Comparison of ENCODE assay signal across 1 cellular context in the genomic region with DNA sequence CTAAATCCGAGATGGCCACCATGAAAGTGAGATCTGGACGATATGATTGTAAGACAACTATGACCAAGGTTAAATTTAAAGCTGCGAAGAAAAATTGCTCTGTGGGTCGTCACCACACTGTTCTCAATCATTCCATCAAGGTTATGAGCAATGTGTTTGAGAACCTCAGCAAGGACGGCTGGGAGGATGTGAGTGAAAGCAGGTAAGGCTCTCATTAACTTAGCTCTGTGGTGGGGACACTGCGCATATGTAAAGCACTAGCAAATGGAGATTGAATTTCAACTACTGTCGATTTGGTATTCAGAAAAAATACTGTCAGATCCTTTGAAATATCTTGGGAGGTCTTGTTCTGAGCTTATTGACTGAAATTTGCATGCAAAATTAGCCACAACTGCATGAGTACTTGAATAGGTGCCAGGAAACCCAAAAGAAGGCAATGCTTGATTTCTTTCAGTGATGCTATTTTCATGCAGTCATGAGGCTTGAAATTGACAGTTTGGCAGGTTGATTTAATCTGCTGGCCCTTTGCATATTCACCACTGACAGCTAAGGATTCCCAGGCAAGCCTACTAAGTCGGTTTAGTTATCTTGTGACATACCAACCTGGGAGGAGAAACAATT.
A peak's percentile ranks its signal among the peaks of the same experiment; 100 is the strongest.
TF ChIP-seq lines count a peak whose summit lies in the region.

No MANE protein-coding gene starts in this region.

TF ChIP-seq in GM23338, 12 proteins besides CTCF, POLR2A, EP300 and RAD21 (continued from another document):
- TF ChIP-seq, protein P1, sequence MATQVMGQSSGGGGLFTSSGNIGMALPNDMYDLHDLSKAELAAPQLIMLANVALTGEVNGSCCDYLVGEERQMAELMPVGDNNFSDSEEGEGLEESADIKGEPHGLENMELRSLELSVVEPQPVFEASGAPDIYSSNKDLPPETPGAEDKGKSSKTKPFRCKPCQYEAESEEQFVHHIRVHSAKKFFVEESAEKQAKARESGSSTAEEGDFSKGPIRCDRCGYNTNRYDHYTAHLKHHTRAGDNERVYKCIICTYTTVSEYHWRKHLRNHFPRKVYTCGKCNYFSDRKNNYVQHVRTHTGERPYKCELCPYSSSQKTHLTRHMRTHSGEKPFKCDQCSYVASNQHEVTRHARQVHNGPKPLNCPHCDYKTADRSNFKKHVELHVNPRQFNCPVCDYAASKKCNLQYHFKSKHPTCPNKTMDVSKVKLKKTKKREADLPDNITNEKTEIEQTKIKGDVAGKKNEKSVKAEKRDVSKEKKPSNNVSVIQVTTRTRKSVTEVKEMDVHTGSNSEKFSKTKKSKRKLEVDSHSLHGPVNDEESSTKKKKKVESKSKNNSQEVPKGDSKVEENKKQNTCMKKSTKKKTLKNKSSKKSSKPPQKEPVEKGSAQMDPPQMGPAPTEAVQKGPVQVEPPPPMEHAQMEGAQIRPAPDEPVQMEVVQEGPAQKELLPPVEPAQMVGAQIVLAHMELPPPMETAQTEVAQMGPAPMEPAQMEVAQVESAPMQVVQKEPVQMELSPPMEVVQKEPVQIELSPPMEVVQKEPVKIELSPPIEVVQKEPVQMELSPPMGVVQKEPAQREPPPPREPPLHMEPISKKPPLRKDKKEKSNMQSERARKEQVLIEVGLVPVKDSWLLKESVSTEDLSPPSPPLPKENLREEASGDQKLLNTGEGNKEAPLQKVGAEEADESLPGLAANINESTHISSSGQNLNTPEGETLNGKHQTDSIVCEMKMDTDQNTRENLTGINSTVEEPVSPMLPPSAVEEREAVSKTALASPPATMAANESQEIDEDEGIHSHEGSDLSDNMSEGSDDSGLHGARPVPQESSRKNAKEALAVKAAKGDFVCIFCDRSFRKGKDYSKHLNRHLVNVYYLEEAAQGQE (IDR thresholded peaks at IDR 0.05; ENCODE audit: unreplicated experiment), result no peak
- no peak for TF ChIP-seq ZNF114 (CRISPR knock-in tag; IDR thresholded peaks at IDR 0.05)
- no peak for TF ChIP-seq EZH2phosphoT487 (IDR thresholded peaks at IDR 0.05; ENCODE audit: unreplicated experiment)
- TF ChIP-seq, protein P2, sequence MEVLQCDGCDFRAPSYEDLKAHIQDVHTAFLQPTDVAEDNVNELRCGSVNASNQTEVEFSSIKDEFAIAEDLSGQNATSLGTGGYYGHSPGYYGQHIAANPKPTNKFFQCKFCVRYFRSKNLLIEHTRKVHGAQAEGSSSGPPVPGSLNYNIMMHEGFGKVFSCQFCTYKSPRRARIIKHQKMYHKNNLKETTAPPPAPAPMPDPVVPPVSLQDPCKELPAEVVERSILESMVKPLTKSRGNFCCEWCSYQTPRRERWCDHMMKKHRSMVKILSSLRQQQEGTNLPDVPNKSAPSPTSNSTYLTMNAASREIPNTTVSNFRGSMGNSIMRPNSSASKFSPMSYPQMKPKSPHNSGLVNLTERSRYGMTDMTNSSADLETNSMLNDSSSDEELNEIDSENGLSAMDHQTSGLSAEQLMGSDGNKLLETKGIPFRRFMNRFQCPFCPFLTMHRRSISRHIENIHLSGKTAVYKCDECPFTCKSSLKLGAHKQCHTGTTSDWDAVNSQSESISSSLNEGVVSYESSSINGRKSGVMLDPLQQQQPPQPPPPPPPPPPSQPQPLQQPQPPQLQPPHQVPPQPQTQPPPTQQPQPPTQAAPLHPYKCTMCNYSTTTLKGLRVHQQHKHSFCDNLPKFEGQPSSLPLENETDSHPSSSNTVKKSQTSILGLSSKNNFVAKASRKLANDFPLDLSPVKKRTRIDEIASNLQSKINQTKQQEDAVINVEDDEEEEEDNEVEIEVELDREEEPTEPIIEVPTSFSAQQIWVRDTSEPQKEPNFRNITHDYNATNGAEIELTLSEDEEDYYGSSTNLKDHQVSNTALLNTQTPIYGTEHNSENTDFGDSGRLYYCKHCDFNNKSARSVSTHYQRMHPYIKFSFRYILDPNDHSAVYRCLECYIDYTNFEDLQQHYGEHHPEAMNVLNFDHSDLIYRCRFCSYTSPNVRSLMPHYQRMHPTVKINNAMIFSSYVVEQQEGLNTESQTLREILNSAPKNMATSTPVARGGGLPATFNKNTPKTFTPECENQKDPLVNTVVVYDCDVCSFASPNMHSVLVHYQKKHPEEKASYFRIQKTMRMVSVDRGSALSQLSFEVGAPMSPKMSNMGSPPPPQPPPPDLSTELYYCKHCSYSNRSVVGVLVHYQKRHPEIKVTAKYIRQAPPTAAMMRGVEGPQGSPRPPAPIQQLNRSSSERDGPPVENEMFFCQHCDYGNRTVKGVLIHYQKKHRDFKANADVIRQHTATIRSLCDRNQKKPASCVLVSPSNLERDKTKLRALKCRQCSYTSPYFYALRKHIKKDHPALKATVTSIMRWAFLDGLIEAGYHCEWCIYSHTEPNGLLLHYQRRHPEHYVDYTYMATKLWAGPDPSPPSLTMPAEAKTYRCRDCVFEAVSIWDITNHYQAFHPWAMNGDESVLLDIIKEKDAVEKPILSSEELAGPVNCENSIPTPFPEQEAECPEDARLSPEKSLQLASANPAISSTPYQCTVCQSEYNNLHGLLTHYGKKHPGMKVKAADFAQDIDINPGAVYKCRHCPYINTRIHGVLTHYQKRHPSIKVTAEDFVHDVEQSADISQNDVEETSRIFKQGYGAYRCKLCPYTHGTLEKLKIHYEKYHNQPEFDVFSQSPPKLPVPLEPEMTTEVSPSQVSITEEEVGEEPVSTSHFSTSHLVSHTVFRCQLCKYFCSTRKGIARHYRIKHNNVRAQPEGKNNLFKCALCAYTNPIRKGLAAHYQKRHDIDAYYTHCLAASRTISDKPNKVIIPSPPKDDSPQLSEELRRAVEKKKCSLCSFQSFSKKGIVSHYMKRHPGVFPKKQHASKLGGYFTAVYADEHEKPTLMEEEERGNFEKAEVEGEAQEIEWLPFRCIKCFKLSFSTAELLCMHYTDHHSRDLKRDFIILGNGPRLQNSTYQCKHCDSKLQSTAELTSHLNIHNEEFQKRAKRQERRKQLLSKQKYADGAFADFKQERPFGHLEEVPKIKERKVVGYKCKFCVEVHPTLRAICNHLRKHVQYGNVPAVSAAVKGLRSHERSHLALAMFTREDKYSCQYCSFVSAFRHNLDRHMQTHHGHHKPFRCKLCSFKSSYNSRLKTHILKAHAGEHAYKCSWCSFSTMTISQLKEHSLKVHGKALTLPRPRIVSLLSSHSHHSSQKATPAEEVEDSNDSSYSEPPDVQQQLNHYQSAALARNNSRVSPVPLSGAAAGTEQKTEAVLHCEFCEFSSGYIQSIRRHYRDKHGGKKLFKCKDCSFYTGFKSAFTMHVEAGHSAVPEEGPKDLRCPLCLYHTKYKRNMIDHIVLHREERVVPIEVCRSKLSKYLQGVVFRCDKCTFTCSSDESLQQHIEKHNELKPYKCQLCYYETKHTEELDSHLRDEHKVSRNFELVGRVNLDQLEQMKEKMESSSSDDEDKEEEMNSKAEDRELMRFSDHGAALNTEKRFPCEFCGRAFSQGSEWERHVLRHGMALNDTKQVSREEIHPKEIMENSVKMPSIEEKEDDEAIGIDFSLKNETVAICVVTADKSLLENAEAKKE (CRISPR knock-in tag; IDR thresholded peaks at IDR 0.05), result peak; percentile 68; the same call in 1 of the 2 replicates
- no peak for TF ChIP-seq ZNF331 (CRISPR knock-in tag; IDR thresholded peaks at IDR 0.05; ENCODE audit: low read depth)
- no peak for TF ChIP-seq POLR2AphosphoS5 (IDR thresholded peaks at IDR 0.05; ENCODE audit: low read depth)
